Comparison of ENCODE assay signal across 9 cellular contexts in genomic region chr1:58316141-58316540, GRCh38.
"Had no signal": no experiment of that assay in that cellular context is flagged by ENCODE, and none has a peak within 500 bp of the region (broad histone marks: within the 10 kb centered on the region; RNA-seq: fewer than 3 reads in every experiment).

No MANE protein-coding gene starts in this region.

- H3K27ac ChIP-seq: HL-60 had no signal

- ATAC-seq: GM23338, K562 had no signal

- DNase-seq: H9, HCEC 1CT, HFFc6, IMR-90 had no signal

- H3K4me3 ChIP-seq: GM23338, K562 had no signal

- FAIRE-seq: H1, H54, K562 had no signal
